19 cellular contexts compared by ENCODE assay signal in the genomic region with DNA sequence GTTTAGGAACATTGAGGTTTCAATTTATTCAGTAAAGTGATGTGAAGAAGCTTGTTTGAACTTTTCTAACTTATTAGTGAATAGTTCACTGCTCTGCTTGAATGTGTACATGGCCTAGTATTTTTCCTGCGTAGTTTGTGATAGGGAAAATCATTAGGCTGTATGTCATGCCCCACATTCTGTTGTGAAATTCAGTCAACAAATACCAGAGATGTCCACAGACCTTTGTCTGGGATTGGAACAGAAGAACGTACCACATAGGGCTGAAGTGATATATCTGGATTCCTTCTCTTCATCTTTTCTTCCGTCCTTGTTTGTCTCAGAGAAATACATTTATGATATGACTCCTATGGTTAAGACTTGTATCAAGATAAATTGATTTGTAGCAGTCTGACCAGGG.
DNase-seq lines count a peak whose midpoint lies in the region; ATAC-seq, FAIRE-seq and TF ChIP-seq lines count a peak whose summit lies in the region.
"Had no signal": no experiment of that assay in that cellular context is flagged by ENCODE, and none has a peak within 500 bp of the region (broad histone marks: within the 10 kb centered on the region; RNA-seq: fewer than 3 reads in every experiment).

No MANE protein-coding gene starts in this region.

- DNase-seq in A549 (ENCODE audit: low read depth in 1 of 2, low spot score in 1 of 2) (no peak), amniotic epithelial cell (ENCODE audit: low read depth) (peak; percentile 87), left lobe of liver (ENCODE audit: low spot score) (no peak), NK-92 (lab: John Stamatoyannopoulos, UW; ENCODE audit: unreplicated experiment) (no peak)
- DNase-seq: 8988T; C1 segment of cervical spinal cord; Calu3; CD4-positive, alpha-beta memory T cell; COR-L47; DMS53; DMS79 treated with DMSO at 0.1 percent for 48 hours; GF-D8; H9 had no signal

- TF ChIP-seq POLR2A in A549 (IDR thresholded peaks at IDR 0.05; ENCODE audit: low read length) = no peak

- 81% methylated on average over 3 of the region's 3 CpGs for WGBS in A549 (ENCODE audit: missing lambda C conversion rate)

- H3K4me1 ChIP-seq in A549 = no peaks in the 10 kb centered on the region

- no peaks in the 10 kb centered on the region for H3K9me3 ChIP-seq in A549

- no peak for TF ChIP-seq RAD21 in A549 (conservative IDR thresholded peaks at IDR 0.05 in 1 of 2, IDR thresholded peaks at IDR 0.05 in 1 of 2)

- H3K4me2 ChIP-seq in A549 = no peak overlapping the region
- H3K4me2 ChIP-seq: GM23338 had no signal

- no peak overlapping the region for H3K27ac ChIP-seq in A549

- FAIRE-seq in A549 (lab: Jason Lieb, UNC) = peak; percentile 49
- FAIRE-seq: GM12891, GM18507 had no signal

- CTCF ChIA-PET in A549 (lab: Yijun Ruan, JAX) = no interaction called here

- TF ChIP-seq CTCF in A549 (IDR thresholded peaks at IDR 0.05) = no peak

- TF ChIP-seq EP300 in A549 (IDR thresholded peaks at IDR 0.05) = no peak

- ATAC-seq in A549 (no peak), left lobe of liver (peak; percentile 87), HG02763 (IDR thresholded peaks at IDR 0.05; ENCODE audit: unreplicated experiment) (no peak), SK-N-SH treated with all-trans-retinoic acid at 6 μM for 48 hours (no peak)
- ATAC-seq: GM23338, HCT116 had no signal

- POLR2A ChIA-PET in A549 (lab: Yijun Ruan, JAX) = no interaction called here

- no peak overlapping the region for H3K4me3 ChIP-seq in A549
- H3K4me3 ChIP-seq: GM23338 had no signal

TF ChIP-seq in A549, 52 proteins besides CTCF, POLR2A, EP300 and RAD21 (continues in another document):
- TF ChIP-seq, protein P1, sequence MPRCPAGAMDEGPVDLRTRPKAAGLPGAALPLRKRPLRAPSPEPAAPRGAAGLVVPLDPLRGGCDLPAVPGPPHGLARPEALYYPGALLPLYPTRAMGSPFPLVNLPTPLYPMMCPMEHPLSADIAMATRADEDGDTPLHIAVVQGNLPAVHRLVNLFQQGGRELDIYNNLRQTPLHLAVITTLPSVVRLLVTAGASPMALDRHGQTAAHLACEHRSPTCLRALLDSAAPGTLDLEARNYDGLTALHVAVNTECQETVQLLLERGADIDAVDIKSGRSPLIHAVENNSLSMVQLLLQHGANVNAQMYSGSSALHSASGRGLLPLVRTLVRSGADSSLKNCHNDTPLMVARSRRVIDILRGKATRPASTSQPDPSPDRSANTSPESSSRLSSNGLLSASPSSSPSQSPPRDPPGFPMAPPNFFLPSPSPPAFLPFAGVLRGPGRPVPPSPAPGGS (IDR thresholded peaks at IDR 0.05) = no peak
- TF ChIP-seq MAZ (IDR thresholded peaks at IDR 0.05; ENCODE audit: borderline replicate concordance, low read depth, low read length) (no peak), POLR2AphosphoS2 (conservative IDR thresholded peaks at IDR 0.05; ENCODE audit: low read length) (no peak), HDAC2 (IDR thresholded peaks at IDR 0.05) (no peak), RARB (CRISPR knock-in tag; IDR thresholded peaks at IDR 0.05) (no peak), MAFK (IDR thresholded peaks at IDR 0.05; ENCODE audit: partially characterized antibody) (no peak), HEYL (CRISPR knock-in tag; IDR thresholded peaks at IDR 0.05) (no peak), ZNF302 (CRISPR knock-in tag; IDR thresholded peaks at IDR 0.05) (no peak), FOXS1 (CRISPR knock-in tag; IDR thresholded peaks at IDR 0.05) (no peak), GATA3 (IDR thresholded peaks at IDR 0.05; ENCODE audit: borderline replicate concordance) (no peak), HOXB5 (CRISPR knock-in tag; IDR thresholded peaks at IDR 0.05) (no peak), NR3C1 (IDR thresholded peaks at IDR 0.05) (no peak), FOSL2 (IDR thresholded peaks at IDR 0.05) (no peak), FOSL2 (CRISPR knock-in tag; IDR thresholded peaks at IDR 0.05) (no peak)
- TF ChIP-seq, protein P2, sequence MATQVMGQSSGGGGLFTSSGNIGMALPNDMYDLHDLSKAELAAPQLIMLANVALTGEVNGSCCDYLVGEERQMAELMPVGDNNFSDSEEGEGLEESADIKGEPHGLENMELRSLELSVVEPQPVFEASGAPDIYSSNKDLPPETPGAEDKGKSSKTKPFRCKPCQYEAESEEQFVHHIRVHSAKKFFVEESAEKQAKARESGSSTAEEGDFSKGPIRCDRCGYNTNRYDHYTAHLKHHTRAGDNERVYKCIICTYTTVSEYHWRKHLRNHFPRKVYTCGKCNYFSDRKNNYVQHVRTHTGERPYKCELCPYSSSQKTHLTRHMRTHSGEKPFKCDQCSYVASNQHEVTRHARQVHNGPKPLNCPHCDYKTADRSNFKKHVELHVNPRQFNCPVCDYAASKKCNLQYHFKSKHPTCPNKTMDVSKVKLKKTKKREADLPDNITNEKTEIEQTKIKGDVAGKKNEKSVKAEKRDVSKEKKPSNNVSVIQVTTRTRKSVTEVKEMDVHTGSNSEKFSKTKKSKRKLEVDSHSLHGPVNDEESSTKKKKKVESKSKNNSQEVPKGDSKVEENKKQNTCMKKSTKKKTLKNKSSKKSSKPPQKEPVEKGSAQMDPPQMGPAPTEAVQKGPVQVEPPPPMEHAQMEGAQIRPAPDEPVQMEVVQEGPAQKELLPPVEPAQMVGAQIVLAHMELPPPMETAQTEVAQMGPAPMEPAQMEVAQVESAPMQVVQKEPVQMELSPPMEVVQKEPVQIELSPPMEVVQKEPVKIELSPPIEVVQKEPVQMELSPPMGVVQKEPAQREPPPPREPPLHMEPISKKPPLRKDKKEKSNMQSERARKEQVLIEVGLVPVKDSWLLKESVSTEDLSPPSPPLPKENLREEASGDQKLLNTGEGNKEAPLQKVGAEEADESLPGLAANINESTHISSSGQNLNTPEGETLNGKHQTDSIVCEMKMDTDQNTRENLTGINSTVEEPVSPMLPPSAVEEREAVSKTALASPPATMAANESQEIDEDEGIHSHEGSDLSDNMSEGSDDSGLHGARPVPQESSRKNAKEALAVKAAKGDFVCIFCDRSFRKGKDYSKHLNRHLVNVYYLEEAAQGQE (IDR thresholded peaks at IDR 0.05) = no peak

TF ChIP-seq in SK-N-SH treated with all-trans-retinoic acid at 6 μM for 48 hours, 23 proteins besides CTCF, POLR2A, EP300 and RAD21:
- TF ChIP-seq ZC3H10 (CRISPR knock-in tag; IDR thresholded peaks at IDR 0.05) (no peak), ARNTL (CRISPR knock-in tag; IDR thresholded peaks at IDR 0.05; ENCODE audit: borderline replicate concordance, low read depth) (no peak), CSDC2 (CRISPR knock-in tag; IDR thresholded peaks at IDR 0.05) (no peak), ESRRG (CRISPR knock-in tag; IDR thresholded peaks at IDR 0.05) (no peak), ZFP3 (CRISPR knock-in tag; IDR thresholded peaks at IDR 0.05) (no peak), OSR1 (CRISPR knock-in tag; IDR thresholded peaks at IDR 0.05) (no peak)
- TF ChIP-seq, protein P3, sequence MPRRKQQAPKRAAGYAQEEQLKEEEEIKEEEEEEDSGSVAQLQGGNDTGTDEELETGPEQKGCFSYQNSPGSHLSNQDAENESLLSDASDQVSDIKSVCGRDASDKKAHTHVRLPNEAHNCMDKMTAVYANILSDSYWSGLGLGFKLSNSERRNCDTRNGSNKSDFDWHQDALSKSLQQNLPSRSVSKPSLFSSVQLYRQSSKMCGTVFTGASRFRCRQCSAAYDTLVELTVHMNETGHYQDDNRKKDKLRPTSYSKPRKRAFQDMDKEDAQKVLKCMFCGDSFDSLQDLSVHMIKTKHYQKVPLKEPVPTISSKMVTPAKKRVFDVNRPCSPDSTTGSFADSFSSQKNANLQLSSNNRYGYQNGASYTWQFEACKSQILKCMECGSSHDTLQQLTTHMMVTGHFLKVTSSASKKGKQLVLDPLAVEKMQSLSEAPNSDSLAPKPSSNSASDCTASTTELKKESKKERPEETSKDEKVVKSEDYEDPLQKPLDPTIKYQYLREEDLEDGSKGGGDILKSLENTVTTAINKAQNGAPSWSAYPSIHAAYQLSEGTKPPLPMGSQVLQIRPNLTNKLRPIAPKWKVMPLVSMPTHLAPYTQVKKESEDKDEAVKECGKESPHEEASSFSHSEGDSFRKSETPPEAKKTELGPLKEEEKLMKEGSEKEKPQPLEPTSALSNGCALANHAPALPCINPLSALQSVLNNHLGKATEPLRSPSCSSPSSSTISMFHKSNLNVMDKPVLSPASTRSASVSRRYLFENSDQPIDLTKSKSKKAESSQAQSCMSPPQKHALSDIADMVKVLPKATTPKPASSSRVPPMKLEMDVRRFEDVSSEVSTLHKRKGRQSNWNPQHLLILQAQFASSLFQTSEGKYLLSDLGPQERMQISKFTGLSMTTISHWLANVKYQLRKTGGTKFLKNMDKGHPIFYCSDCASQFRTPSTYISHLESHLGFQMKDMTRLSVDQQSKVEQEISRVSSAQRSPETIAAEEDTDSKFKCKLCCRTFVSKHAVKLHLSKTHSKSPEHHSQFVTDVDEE (CRISPR knock-in tag; IDR thresholded peaks at IDR 0.05) = no peak
